ENCODE assay signal across 16 cellular contexts in genomic region chr9:91034976-91035824, GRCh38.
A peak's percentile ranks its signal among the peaks of the same experiment; 100 is the strongest.
DNase-seq lines count a peak whose midpoint lies in the region; ATAC-seq and TF ChIP-seq lines count a peak whose summit lies in the region.
"Had no signal": no experiment of that assay in that cellular context is flagged by ENCODE, and none has a peak within 500 bp of the region (broad histone marks: within the 10 kb centered on the region; RNA-seq: fewer than 3 reads in every experiment).

No MANE protein-coding gene starts in this region.

- no peak overlapping the region for H3K23ac ChIP-seq in IMR-90 (ENCODE audit: low read depth, low read length)

- H2BK20ac ChIP-seq in IMR-90 (ENCODE audit: low read depth, low read length) = peak overlapping the region; percentile 38; the same call in 1 of the 2 replicates

- H2AK5ac ChIP-seq in IMR-90 (ENCODE audit: low read depth, low read length) = peak overlapping the region; percentile 49; the same call in 1 of the 2 replicates

- intact Hi-C loops in IMR-90 (cut with micrococcal nuclease) = loop anchor here (5.0 kb wide), 2 partner anchors 82 to 127 kb away; no protein-coding TSS in a partner anchor

- H2BK120ac ChIP-seq in IMR-90 (ENCODE audit: low read depth, low read length) = peak overlapping the region; percentile 38; the same call in 1 of the 2 replicates

- 0 out of 2 replicates have a peak overlapping the region, but pooled peaks have one; percentile 12 for H4K91ac ChIP-seq in IMR-90 (ENCODE audit: insufficient read depth, low read depth, low read length)

- in situ Hi-C loops in IMR-90 (cut with MboI; ENCODE audit: low sequenced_read_pairs) (no loop called here), ACHN (cut with HindIII; ENCODE audit: low pct_ligation_motif_present, low pct_unique_long_range_greater_than_20kb, low sequenced_read_pairs) (no loop called here)

- H3K36me3 ChIP-seq in IMR-90 (ENCODE audit: control insufficient read depth, insufficient read depth, low read length) (no peaks in the 10 kb centered on the region), neural progenitor cell (no peaks in the 10 kb centered on the region)
- H3K36me3 ChIP-seq: pancreas had no signal

- peaks cover 26% of the 10 kb centered on the region for H3K9me1 ChIP-seq in IMR-90 (ENCODE audit: insufficient read depth, low read length)

- peaks cover 0 to 17% of the 10 kb centered on the region in 2 experiments; a peak in 3 of 4 replicates for H3K79me1 ChIP-seq in IMR-90 (ENCODE audit: low read depth in 1 of 2, low read length in 2 of 2)

- H3K27me3 Mint-ChIP-seq in activated naive CD8-positive, alpha-beta T cell treated with anti-CD3 and anti-CD28 coated beads, Interleukin-2, amount 10 ng/mL, durations not matched to agents 7 days and 5 days = peaks cover 5% of the 10 kb centered on the region
- peaks cover 7% of the 10 kb centered on the region for H3K27me3 Mint-ChIP-seq in neural progenitor cell (ENCODE audit: insufficient read depth, low read depth)

- no peak overlapping the region for H4K5ac ChIP-seq in IMR-90 (ENCODE audit: low read depth, low read length)

- no peak overlapping the region for H3K4ac ChIP-seq in IMR-90 (ENCODE audit: low read depth, low read length)

- H4K20me1 ChIP-seq in IMR-90 (ENCODE audit: insufficient read depth, low read length) = no peaks in the 10 kb centered on the region
- no peaks in the 10 kb centered on the region for H4K20me1 ChIP-seq in neural progenitor cell (ENCODE audit: low read depth)

- no peak overlapping the region for H2BK5ac ChIP-seq in IMR-90 (ENCODE audit: low read depth, low read length, poor library complexity, severe bottlenecking)

- BruUV-seq in IMR-90 (replicated peaks; lab: Mats Ljungman, UMichigan) = no TSS peak

- no peak overlapping the region for H2AFZ ChIP-seq in IMR-90 (replicated peaks; ENCODE audit: low read length, poor library complexity)
- no peak overlapping the region for H2AFZ ChIP-seq in neural progenitor cell (replicated peaks)

- no peak overlapping the region for H3K18ac ChIP-seq in IMR-90 (ENCODE audit: low read depth, low read length)

- H3K79me2 ChIP-seq in neural progenitor cell (ENCODE audit: low read depth) = no peaks in the 10 kb centered on the region

- H2AK9ac ChIP-seq in IMR-90 (replicated peaks; ENCODE audit: low read depth, low read length, poor library complexity) = no peak overlapping the region

- no peak for TF ChIP-seq POLR2A in IMR-90 (IDR thresholded peaks at IDR 0.05; ENCODE audit: low read depth, low read length)

- H3K4me3 ChIP-seq in IMR-90 (ENCODE audit: insufficient read depth, low read depth, low read length) (no peak overlapping the region), neural progenitor cell (no peak overlapping the region)
- H3K4me3 ChIP-seq: pancreas, skin epidermis had no signal

- peaks cover 26% of the 10 kb centered on the region for H3K4me1 ChIP-seq in IMR-90 (ENCODE audit: control insufficient read depth, insufficient read depth, low read length)
- H3K4me1 ChIP-seq in neural progenitor cell = peaks cover 11% of the 10 kb centered on the region

- H3K9me3 ChIP-seq in IMR-90 (ENCODE audit: control insufficient read depth, insufficient read depth, low read length) = no peaks in the 10 kb centered on the region
- H3K9me3 ChIP-seq in neural progenitor cell (ENCODE audit: low read depth) = no peaks in the 10 kb centered on the region
- H3K9me3 ChIP-seq: pancreas had no signal

- peak; percentile 57 for DNase-seq in activated CD8-positive, alpha-beta memory T cell treated with anti-CD3 and anti-CD28 coated beads for 24 hours
- DNase-seq in activated CD8-positive, alpha-beta memory T cell treated with anti-CD3 and anti-CD28 coated beads, Interleukin-2, amount 50 U/mL, for 4 hours = no peak
- no peak for DNase-seq in IMR-90
- DNase-seq in activated naive CD8-positive, alpha-beta T cell treated with anti-CD3 and anti-CD28 coated beads, Interleukin-2, amount 10 ng/mL, durations not matched to agents 7 days and 5 days = no peak
- DNase-seq in neural progenitor cell (ENCODE audit: low spot score) = no peak
- no peak for DNase-seq in ACHN
- DNase-seq: effector memory CD4-positive, alpha-beta T cell; NCI-H1436; NCI-H446; pancreas; stimulated activated naive CD4-positive, alpha-beta T cell had no signal

- WGBS in IMR-90 (ENCODE audit: extremely low coverage in 2 of 2, insufficient read length in 1 of 2), 2 experiments = 97% methylated on average over 5 of the region's 18 CpGs; no CpG with 5 or more reads in 1 of the 2 experiments

- no peaks in the 10 kb centered on the region for H3K27me3 ChIP-seq in IMR-90 (ENCODE audit: control insufficient read depth, insufficient read depth, low read length)
- no peaks in the 10 kb centered on the region for H3K27me3 ChIP-seq in neural progenitor cell
- H3K27me3 ChIP-seq: pancreas had no signal

- CTCF ChIA-PET in IMR-90 (lab: Yijun Ruan, JAX) = interaction anchor here (0.6 kb wide), 1 partner anchor 248 kb away, joined by 3 read pairs; no protein-coding TSS in a partner anchor

- no peak overlapping the region for H3K4me3 Mint-ChIP-seq in activated naive CD8-positive, alpha-beta T cell treated with anti-CD3 and anti-CD28 coated beads, Interleukin-2, amount 10 ng/mL, durations not matched to agents 7 days and 5 days
- H3K4me3 Mint-ChIP-seq in neural progenitor cell = no peak overlapping the region
- H3K4me3 Mint-ChIP-seq: activated naive CD4-positive, alpha-beta T cell treated with anti-CD3 and anti-CD28 coated beads, Interleukin-2, amount 50 U/mL, for 24 hours had no signal

- no peak for TF ChIP-seq RAD21 in IMR-90 (IDR thresholded peaks at IDR 0.05; ENCODE audit: low read length)

- TF ChIP-seq CTCF in IMR-90 (conservative IDR thresholded peaks at IDR 0.05; ENCODE audit: low read depth, low read length) (no peak), neural progenitor cell (IDR thresholded peaks at IDR 0.05) (no peak)

- no peak overlapping the region for H3K14ac ChIP-seq in IMR-90 (replicated peaks; ENCODE audit: low read depth, low read length)

- H3K27ac ChIP-seq in IMR-90 (ENCODE audit: insufficient read depth, low read length) (no peak overlapping the region), neural progenitor cell (no peak overlapping the region)
- H3K27ac ChIP-seq: pancreas had no signal

- dilution Hi-C loops in IMR-90 (cut with HindIII; ENCODE audit: low sequenced_read_pairs, unreplicated experiment) = no loop called here

- peak overlapping the region; percentile 30 for H3K27ac Mint-ChIP-seq in activated naive CD8-positive, alpha-beta T cell treated with anti-CD3 and anti-CD28 coated beads, Interleukin-2, amount 10 ng/mL, durations not matched to agents 7 days and 5 days
- H3K27ac Mint-ChIP-seq in neural progenitor cell = peak overlapping the region; percentile 37
- H3K27ac Mint-ChIP-seq: activated naive CD4-positive, alpha-beta T cell treated with anti-CD3 and anti-CD28 coated beads, Interleukin-2, amount 50 U/mL, for 24 hours had no signal

- POLR2A ChIA-PET in IMR-90 (lab: Charles Lee; ENCODE audit: unreplicated experiment) = no interaction called here
- POLR2A ChIA-PET in activated naive CD8-positive, alpha-beta T cell treated with anti-CD3 and anti-CD28 coated beads, Interleukin-2, amount 10 ng/mL, durations not matched to agents 7 days and 5 days (lab: Charles Lee) = no interaction called here

- H4K8ac ChIP-seq in IMR-90 (ENCODE audit: low read depth in 2 of 2, low read length in 2 of 2) = no peak overlapping the region

- H2BK15ac ChIP-seq in IMR-90 (ENCODE audit: low read depth, low read length) = no peak overlapping the region

- no peak overlapping the region for H3K9ac ChIP-seq in IMR-90 (ENCODE audit: low read depth, low read length)
- H3K9ac ChIP-seq in neural progenitor cell = no peak overlapping the region

- no peaks in the 10 kb centered on the region for H3K9me3 Mint-ChIP-seq in activated naive CD8-positive, alpha-beta T cell treated with anti-CD3 and anti-CD28 coated beads, Interleukin-2, amount 10 ng/mL, durations not matched to agents 7 days and 5 days
- peaks cover 2% of the 10 kb centered on the region for H3K9me3 Mint-ChIP-seq in neural progenitor cell
- H3K9me3 Mint-ChIP-seq: activated naive CD4-positive, alpha-beta T cell treated with anti-CD3 and anti-CD28 coated beads, Interleukin-2, amount 50 U/mL, for 24 hours had no signal

- peaks cover 34% of the 10 kb centered on the region for H3K4me1 Mint-ChIP-seq in activated naive CD8-positive, alpha-beta T cell treated with anti-CD3 and anti-CD28 coated beads, Interleukin-2, amount 10 ng/mL, durations not matched to agents 7 days and 5 days
- H3K4me1 Mint-ChIP-seq in neural progenitor cell = peaks cover 23% of the 10 kb centered on the region

- no peaks in the 10 kb centered on the region for H3K36me3 Mint-ChIP-seq in activated naive CD8-positive, alpha-beta T cell treated with anti-CD3 and anti-CD28 coated beads, Interleukin-2, amount 10 ng/mL, durations not matched to agents 7 days and 5 days
- no peaks in the 10 kb centered on the region for H3K36me3 Mint-ChIP-seq in neural progenitor cell
- H3K36me3 Mint-ChIP-seq: activated naive CD4-positive, alpha-beta T cell treated with anti-CD3 and anti-CD28 coated beads, Interleukin-2, amount 50 U/mL, for 24 hours had no signal

- ATAC-seq in IMR-90 (ENCODE audit: low read depth) (no peak), GM21360 (IDR thresholded peaks at IDR 0.05; ENCODE audit: unreplicated experiment) (no peak), GM18858 (IDR thresholded peaks at IDR 0.05; ENCODE audit: unreplicated experiment) (no peak)
- ATAC-seq in activated naive CD8-positive, alpha-beta T cell treated with anti-CD3 and anti-CD28 coated beads, Interleukin-2, amount 10 ng/mL, durations not matched to agents 7 days and 5 days (ENCODE audit: low read depth) = no peak
- ATAC-seq: left lobe of liver, pancreas had no signal

- H3K4me2 ChIP-seq in IMR-90 (ENCODE audit: low read depth, low read length) (no peak overlapping the region), neural progenitor cell (no peak overlapping the region)

- H3F3A ChIP-seq in neural progenitor cell (ENCODE audit: low read depth) = no peaks in the 10 kb centered on the region

- H3K56ac ChIP-seq in IMR-90 (ENCODE audit: extremely low read depth, insufficient read depth, low read length) = no peak overlapping the region

TF ChIP-seq in IMR-90, 13 proteins besides CTCF, POLR2A, EP300 and RAD21:
- no peak for TF ChIP-seq MAFK (IDR thresholded peaks at IDR 0.05; ENCODE audit: low read depth, low read length)
- no peak for TF ChIP-seq RCOR1 (IDR thresholded peaks at IDR 0.05; ENCODE audit: insufficient replicate concordance, low read length)
- no peak for TF ChIP-seq CHD1 (IDR thresholded peaks at IDR 0.05; ENCODE audit: low read depth, low read length)
- TF ChIP-seq ELK1 (IDR thresholded peaks at IDR 0.05; ENCODE audit: borderline replicate concordance, low read depth, low read length) = no peak
